23 cellular contexts compared by ENCODE assay signal in genomic region chr1:163744488-163744887, GRCh38.
"Had no signal": no experiment of that assay in that cellular context is flagged by ENCODE, and none has a peak within 500 bp of the region (broad histone marks: within the 10 kb centered on the region; RNA-seq: fewer than 3 reads in every experiment).

No MANE protein-coding gene starts in this region.

- ATAC-seq: Right ventricle myocardium inferior, SK-N-SH treated with all-trans-retinoic acid at 6 μM for 48 hours had no signal

- H3K27ac ChIP-seq: PC-9, Peyer's patch, SJCRH30 had no signal

- H3K27me3 ChIP-seq: Peyer's patch, SJCRH30 had no signal

- DNase-seq: KBM-7; MV-4-11; NCI-H1048; NCI-H1105; NCI-H1417; NCI-H1436 treated with DMSO at 0.1 percent for 48 hours; NCI-H1694; NCI-H187 treated with DMSO at 0.1 percent for 48 hours; NCI-H2029 treated with DMSO at 0.1 percent for 48 hours; NCI-H2171 treated with DMSO at 0.1 percent for 48 hours; NCI-H345; NCI-H510A; NCI-H524 treated with DMSO at 0.1 percent for 48 hours; NCI-H69; NCI-H774; NK-92 treated with Interleukin-12 subunit alpha and Interleukin-12 subunit beta, amount 100 ng/mL, for 24 hours; OCI-M1; PC-9; Peyer's patch; SHP77 treated with DMSO at 0.1 percent for 48 hours; SJCRH30 had no signal

- H3K4me3 ChIP-seq: PC-9, Peyer's patch, SJCRH30 had no signal

- H3K36me3 ChIP-seq: Peyer's patch, SJCRH30 had no signal
